13 cellular contexts compared by ENCODE assay signal in genomic region chr21:45336535-45336810, GRCh38.
"Had no signal": no experiment of that assay in that cellular context is flagged by ENCODE, and none has a peak within 500 bp of the region (broad histone marks: within the 10 kb centered on the region; RNA-seq: fewer than 3 reads in every experiment).

No MANE protein-coding gene starts in this region.

- H3K4me3 Mint-ChIP-seq: activated B cell treated with CpG ODN at 0.5 μM for 24 hours; activated CD4-positive, alpha-beta T cell treated with anti-CD3 and anti-CD28 coated beads, Interleukin-2, amount 10 ng/mL, durations not matched to agents 7 days and 5 days; memory B cell; neural crest cell; T-helper 1 cell treated with Interleukin-12 subunit alpha and Interleukin-12 subunit beta and Interleukin-4 antibody, amounts not matched to agents 30 μg/mL and 1 μg/mL, for 36 hours had no signal

- H3K4me1 Mint-ChIP-seq: activated B cell treated with CpG ODN at 0.5 μM for 24 hours; activated CD4-positive, alpha-beta T cell treated with anti-CD3 and anti-CD28 coated beads, Interleukin-2, amount 10 ng/mL, durations not matched to agents 7 days and 5 days had no signal

- H3K4me1 ChIP-seq: breast epithelium had no signal

- H3K36me3 ChIP-seq: breast epithelium, upper lobe of right lung had no signal

- H3K9me3 Mint-ChIP-seq: activated B cell treated with CpG ODN at 0.5 μM for 24 hours; activated CD4-positive, alpha-beta T cell treated with anti-CD3 and anti-CD28 coated beads, Interleukin-2, amount 10 ng/mL, durations not matched to agents 7 days and 5 days; T-helper 1 cell treated with Interleukin-12 subunit alpha and Interleukin-12 subunit beta and Interleukin-4 antibody, amounts not matched to agents 30 μg/mL and 1 μg/mL, for 36 hours had no signal

- H3K27me3 ChIP-seq: breast epithelium, upper lobe of right lung had no signal

- ATAC-seq: activated naive CD4-positive, alpha-beta T cell treated with anti-CD3 and anti-CD28 coated beads, Interleukin-2, amount 50 U/mL, for 72 hours; esophagus mucosa had no signal

- H3K36me3 Mint-ChIP-seq: activated naive CD4-positive, alpha-beta T cell treated with anti-CD3 and anti-CD28 coated beads, Interleukin-2, amount 50 U/mL, for 72 hours had no signal

- H3K27ac Mint-ChIP-seq: activated B cell treated with CpG ODN at 0.5 μM for 24 hours; activated CD4-positive, alpha-beta T cell treated with anti-CD3 and anti-CD28 coated beads, Interleukin-2, amount 10 ng/mL, durations not matched to agents 7 days and 5 days; activated naive CD4-positive, alpha-beta T cell treated with anti-CD3 and anti-CD28 coated beads, Interleukin-2, amount 50 U/mL, for 72 hours; memory B cell; T-helper 1 cell treated with Interleukin-12 subunit alpha and Interleukin-12 subunit beta and Interleukin-4 antibody, amounts not matched to agents 30 μg/mL and 1 μg/mL, for 36 hours had no signal

- H3K9me3 ChIP-seq: breast epithelium, upper lobe of right lung had no signal

- H3K4me3 ChIP-seq: breast epithelium, upper lobe of right lung had no signal

- FAIRE-seq: TTC549 had no signal

- H3K27me3 Mint-ChIP-seq: activated CD4-positive, alpha-beta T cell treated with anti-CD3 and anti-CD28 coated beads, Interleukin-2, amount 10 ng/mL, durations not matched to agents 7 days and 5 days had no signal

- DNase-seq: activated B cell treated with CpG ODN at 0.5 μM for 24 hours; activated CD4-positive, alpha-beta T cell treated with anti-CD3 and anti-CD28 coated beads, Interleukin-2, amount 10 ng/mL, durations not matched to agents 7 days and 5 days; activated T-cell treated with anti-CD3 and anti-CD28 coated beads for 4 hours; stimulated activated CD4-positive, alpha-beta T cell treated with anti-CD3 and anti-CD28 coated beads, Interleukin-2, amount 100 ng/mL, for 48 hours; stimulated activated naive CD4-positive, alpha-beta T cell treated with Interleukin-2 at 50 U/mL for 16 hours had no signal

- H3K27ac ChIP-seq: breast epithelium, upper lobe of right lung had no signal
